20 cellular contexts compared by ENCODE assay signal in the genomic region with DNA sequence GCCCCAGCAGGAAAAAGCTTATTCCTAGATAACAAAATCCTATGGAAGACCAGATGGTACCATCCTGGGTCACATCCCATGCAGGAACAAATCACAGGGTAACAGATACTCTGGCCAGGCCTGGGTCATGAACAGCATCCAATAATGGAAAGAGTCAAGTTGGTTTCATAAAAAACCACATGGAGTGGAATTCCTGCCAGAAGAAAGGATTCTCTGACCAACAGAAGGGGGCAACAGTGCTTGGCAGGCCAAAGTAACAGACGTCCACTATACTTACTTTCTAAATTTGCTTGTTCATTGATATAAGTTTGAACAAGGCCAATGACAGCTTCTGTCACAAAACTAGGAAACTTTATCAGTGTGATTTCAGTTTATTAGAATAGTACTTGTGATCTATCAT.
A peak's percentile ranks its signal among the peaks of the same experiment; 100 is the strongest.
DNase-seq lines count a peak whose midpoint lies in the region; ATAC-seq and TF ChIP-seq lines count a peak whose summit lies in the region.
"Had no signal": no experiment of that assay in that cellular context is flagged by ENCODE, and none has a peak within 500 bp of the region (broad histone marks: within the 10 kb centered on the region; RNA-seq: fewer than 3 reads in every experiment).

No MANE protein-coding gene starts in this region.

- H3K9me3 ChIP-seq in cardiac muscle cell (ENCODE audit: low read depth) (no peaks in the 10 kb centered on the region), vagina (no peaks in the 10 kb centered on the region)
- H3K9me3 ChIP-seq: lower lobe of right lung had no signal

- H3K4me3 ChIP-seq in cardiac muscle cell (no peak overlapping the region), foreskin fibroblast (ENCODE audit: low read depth in 1 of 2, low read length in 2 of 2) (no peak overlapping the region), vagina (no peak overlapping the region)
- H3K4me3 ChIP-seq: coronary artery, heart left ventricle, lower lobe of right lung, psoas muscle, spleen had no signal

- H3K36me3 ChIP-seq in cardiac muscle cell (no peaks in the 10 kb centered on the region), vagina (no peaks in the 10 kb centered on the region)
- H3K36me3 ChIP-seq: heart left ventricle, lower lobe of right lung, spleen had no signal

- no peaks in the 10 kb centered on the region for H3K27me3 ChIP-seq in cardiac muscle cell
- no peaks in the 10 kb centered on the region for H3K27me3 ChIP-seq in vagina
- H3K27me3 ChIP-seq: heart left ventricle, spleen had no signal

- DNase-seq in cardiac muscle cell (ENCODE audit: low read depth in 1 of 2, low spot score in 1 of 2) = peak in 1 of 2 donors; percentile 41
- DNase-seq in Right ventricle myocardium inferior (ENCODE audit: missing footprints) = no peak
- peak; percentile 10 for DNase-seq in cerebellum (ENCODE audit: low spot score)
- peak; percentile 28 to 67 for DNase-seq in foreskin fibroblast
- DNase-seq in vagina (ENCODE audit: extremely low spot score in 2 of 2) = no peak
- DNase-seq in NCI-H82 treated with DMSO at 0.1 percent for 48 hours (lab: John Stamatoyannopoulos, UW; ENCODE audit: unreplicated experiment) = no peak
- DNase-seq in cerebellar nuclear complex (lab: John Stamatoyannopoulos, UW) = no peak
- DNase-seq: activated CD4-positive, alpha-beta T cell treated with anti-CD3 and anti-CD28 coated beads, Interleukin-2, amount 10 ng/mL, durations not matched to agents 7 days and 5 days; activated CD8-positive, alpha-beta memory T cell treated with anti-CD3 and anti-CD28 coated beads, Interleukin-2, amount 50 U/mL, for 48 hours; activated effector memory CD4-positive, alpha-beta T cell treated with anti-CD3 and anti-CD28 coated beads, Interleukin-2, amount 50 U/mL, for 16 hours; amniotic stem cell; heart left ventricle; lower lobe of right lung; naive thymus-derived CD8-positive, alpha-beta T cell; NCI-H1436; NCI-H2171 treated with DMSO at 0.1 percent for 48 hours; psoas muscle; spleen had no signal

- intact Hi-C loops in Right ventricle myocardium inferior (cut with DNase I) = loop anchor here (5.0 to 10.0 kb wide), 2 partner anchors 43 to 245 kb away; no protein-coding TSS in a partner anchor
- intact Hi-C loops in vagina (cut with DNase I) = no loop called here

- no peak overlapping the region for H3K27ac ChIP-seq in cardiac muscle cell
- H3K27ac ChIP-seq in vagina = peak overlapping the region; percentile 16
- H3K27ac ChIP-seq: lower lobe of right lung, psoas muscle, spleen had no signal

- ATAC-seq in Right ventricle myocardium inferior = no peak
- no peak for ATAC-seq in GM21619 (IDR thresholded peaks at IDR 0.05; ENCODE audit: unreplicated experiment)
- ATAC-seq: heart left ventricle; naive thymus-derived CD8-positive, alpha-beta T cell had no signal

- TF ChIP-seq CTCF in cardiac muscle cell (IDR thresholded peaks at IDR 0.05; ENCODE audit: low read depth, low read length) (peak; percentile 30), foreskin fibroblast (IDR thresholded peaks at IDR 0.05; ENCODE audit: low read depth, low read length) (peak; percentile 4), vagina (IDR thresholded peaks at IDR 0.05) (no peak)

- TF ChIP-seq POLR2A in vagina (IDR thresholded peaks at IDR 0.05) = no peak

- H3K4me1 ChIP-seq in cardiac muscle cell (ENCODE audit: low read depth) = no peaks in the 10 kb centered on the region
- peaks cover 14% of the 10 kb centered on the region for H3K4me1 ChIP-seq in vagina

Comparison
In these comparisons a context has a peak if more than half of its experiments do, and no peak if none do; other contexts are left out.
1. DNase-seq: peak in cerebellum (single experiment) and foreskin fibroblast (2 of 2); none in Right ventricle myocardium inferior (single experiment), vagina (0 of 2), NCI-H82 treated with DMSO at 0.1 percent for 48 hours (single experiment) and cerebellar nuclear complex (0 of 2).
2. CTCF ChIP-seq: peak in cardiac muscle cell (single experiment) and foreskin fibroblast (single experiment); none in vagina (0 of 3).